ENCODE assay signal across 9 cellular contexts in genomic region chr14:103530390-103530789, GRCh38. TPM values are rescaled to one million over a fixed set of nuclear protein-coding genes. Genes with fewer than 3 reads are reported as not detected.
DNase-seq lines count a peak whose midpoint lies in the region; ATAC-seq and TF ChIP-seq lines count a peak whose summit lies in the region.
"Had no signal": no experiment of that assay in that cellular context is flagged by ENCODE, and none has a peak within 500 bp of the region (broad histone marks: within the 10 kb centered on the region; RNA-seq: fewer than 3 reads in every experiment).

No MANE protein-coding gene starts in this region.

- no peak for DNase-seq in AG04449 (ENCODE audit: low read depth, low spot score)
- no peak for DNase-seq in HCT116 (ENCODE audit: low read depth, low spot score)
- DNase-seq in medulla oblongata (ENCODE audit: extremely low spot score), result no peak
- no peak for DNase-seq in activated CD4-positive, CD25-positive, alpha-beta regulatory T cell (lab: John Stamatoyannopoulos, UW)
- DNase-seq in DMS153 treated with DMSO at 0.1 percent for 48 hours (lab: John Stamatoyannopoulos, UW; ENCODE audit: unreplicated experiment), result no peak
- DNase-seq: NCI-H446 had no signal

- H3K27ac ChIP-seq in HCT116 (ENCODE audit: low read depth, low read length) (no peak overlapping the region; the same call in 1 of the 2 replicates), liver (ENCODE audit: low read depth in 1 of 2, low read length in 2 of 2) (no peak overlapping the region)

- H3K79me2 ChIP-seq in HCT116 (ENCODE audit: insufficient read depth, low read length), result peaks cover 30% of the 10 kb centered on the region

- WGBS in liver, result 79% methylated on average over 7 of the region's 7 CpGs

- RAD21 ChIA-PET in HCT116 (lab: Charles Lee; ENCODE audit: low non-redundant PET in 1 of 2, low total read pairs in 2 of 2, uncharacterized antibody in 2 of 2, unreplicated experiment in 2 of 2), result no interaction called here

- intact Hi-C loops in HCT116 (cut with micrococcal nuclease), result no loop called here

- H3K27ac Mint-ChIP-seq in activated T-helper 17 cell treated with anti-CD3 and anti-CD28 coated beads, Interleukin-2, amount 50 U/mL, for 72 hours, result peak overlapping the region; percentile 97

- H3K27me3 ChIP-seq in HCT116 (ENCODE audit: insufficient read depth, low read length), result no peaks in the 10 kb centered on the region
- no peaks in the 10 kb centered on the region for H3K27me3 ChIP-seq in liver (ENCODE audit: control insufficient read depth in 4 of 4, insufficient read depth in 4 of 4, low read length in 3 of 4)

- H3K9me3 ChIP-seq in HCT116 (ENCODE audit: control insufficient read depth in 1 of 2, insufficient read depth in 1 of 2, low read depth in 1 of 2, low read length in 2 of 2) (no peaks in the 10 kb centered on the region), liver (ENCODE audit: control insufficient read depth in 4 of 4, low read length in 3 of 4) (no peaks in the 10 kb centered on the region)

- H3K4me3 Mint-ChIP-seq in activated T-helper 17 cell treated with anti-CD3 and anti-CD28 coated beads, Interleukin-2, amount 50 U/mL, for 72 hours, result peak overlapping the region; percentile 91

- no peak for ATAC-seq in HCT116
- no peak for ATAC-seq in activated T-helper 17 cell treated with anti-CD3 and anti-CD28 coated beads, Interleukin-2, amount 50 U/mL, for 72 hours (replicated peaks)
- no peak for ATAC-seq in GM19455 (IDR thresholded peaks at IDR 0.05; ENCODE audit: unreplicated experiment)

- H3K4me1 Mint-ChIP-seq in activated T-helper 17 cell treated with anti-CD3 and anti-CD28 coated beads, Interleukin-2, amount 50 U/mL, for 72 hours, result peaks cover 15% of the 10 kb centered on the region

- H3K4me2 ChIP-seq in HCT116 (ENCODE audit: low read length), result peak overlapping the region; percentile 96

- POLR2A ChIA-PET in AG04449 (lab: Yijun Ruan, JAX) (interaction anchor here (1.9 kb wide), 1 partner anchor 10 kb away, joined by 6 read pairs; no protein-coding TSS in a partner anchor), HCT116 (lab: Charles Lee) (interaction anchor here (1.2 kb wide), 1 partner anchor 9 kb away, joined by 5 read pairs; no protein-coding TSS in a partner anchor)

- H3K36me3 Mint-ChIP-seq in activated T-helper 17 cell treated with anti-CD3 and anti-CD28 coated beads, Interleukin-2, amount 50 U/mL, for 72 hours (ENCODE audit: low read depth), result peaks cover 9% of the 10 kb centered on the region

- H4K20me1 ChIP-seq in HCT116 (ENCODE audit: insufficient read depth), result no peaks in the 10 kb centered on the region

- TF ChIP-seq POLR2A in HCT116 (IDR thresholded peaks at IDR 0.05; ENCODE audit: borderline replicate concordance, extremely low read depth, insufficient read depth, insufficient read length), result no peak

- H2AFZ ChIP-seq in HCT116 (ENCODE audit: low read depth, low read length, poor library complexity, severe bottlenecking), result no peak overlapping the region

- no peaks in the 10 kb centered on the region for H3K9me3 Mint-ChIP-seq in activated T-helper 17 cell treated with anti-CD3 and anti-CD28 coated beads, Interleukin-2, amount 50 U/mL, for 72 hours

- TF ChIP-seq RAD21 in HCT116 (IDR thresholded peaks at IDR 0.05; ENCODE audit: low read depth) (no peak), liver (IDR thresholded peaks at IDR 0.05) (no peak)

- H3K4me3 ChIP-seq in AG04449 (ENCODE audit: low read depth, low read length), result peak overlapping the region; percentile 93
- peak overlapping the region; percentile 85 to 97 for H3K4me3 ChIP-seq in HCT116 (replicated peaks in 1 of 2; ENCODE audit: low read depth in 1 of 2, low read length in 2 of 2)
- H3K4me3 ChIP-seq in liver (ENCODE audit: low read depth in 1 of 3, low read length in 3 of 3), result peak overlapping the region in 1 of 3 donors; percentile 77

- no peaks in the 10 kb centered on the region for H3K9me2 ChIP-seq in HCT116 (ENCODE audit: insufficient read depth)

- TF ChIP-seq CTCF in AG04449 (IDR thresholded peaks at IDR 0.05; ENCODE audit: insufficient read depth, low read length, missing control alignments) (no peak), HCT116 (IDR thresholded peaks at IDR 0.05 in 2 of 3, conservative IDR thresholded peaks at IDR 0.05 in 1 of 3; ENCODE audit: borderline replicate concordance in 1 of 3, insufficient read depth in 1 of 3, low read depth in 2 of 3, low read length in 2 of 3) (no peak), liver (IDR thresholded peaks at IDR 0.05; ENCODE audit: low read depth, low read length, missing input control) (no peak)

- H3K4me1 ChIP-seq in HCT116 (ENCODE audit: control insufficient read depth in 1 of 2, insufficient read depth in 2 of 2, low read length in 2 of 2) (peaks cover 10 to 28% of the 10 kb centered on the region in 2 experiments; a peak in 3 of 4 replicates), liver (ENCODE audit: control insufficient read depth in 4 of 4, insufficient read depth in 4 of 4, low read length in 3 of 4) (peaks cover 15 to 57% (median 36%) of the 10 kb centered on the region in 4 donors)

- H3K9ac ChIP-seq in HCT116 (ENCODE audit: low read length) (peak overlapping the region; percentile 96; the same call in 1 of the 2 replicates), liver (ENCODE audit: low read depth in 1 of 2, low read length in 2 of 2) (no peak overlapping the region)

- no peaks in the 10 kb centered on the region for H3K27me3 Mint-ChIP-seq in activated T-helper 17 cell treated with anti-CD3 and anti-CD28 coated beads, Interleukin-2, amount 50 U/mL, for 72 hours

- H3K36me3 ChIP-seq in HCT116 (ENCODE audit: control insufficient read depth in 1 of 2, insufficient read depth in 2 of 2, low read length in 2 of 2) (peaks cover 0 to 17% of the 10 kb centered on the region in 2 experiments; a peak in 2 of 4 replicates), liver (ENCODE audit: control insufficient read depth in 4 of 4, insufficient read depth in 3 of 4, low read depth in 1 of 4, low read length in 3 of 4) (peaks cover 0 to 20% (median 3%) of the 10 kb centered on the region in 4 donors)

- CTCF ChIA-PET in AG04449 (lab: Yijun Ruan, JAX) (interaction anchor here (1.0 to 7.3 kb wide), 5 partner anchors 10 to 23 kb away, joined by 3 to 89 read pairs (median 10); no protein-coding TSS in a partner anchor), HCT116 (lab: Charles Lee) (interaction anchor here (0.7 to 1.3 kb wide), 2 partner anchors 9 to 10 kb away, joined by 3 read pairs; no protein-coding TSS in a partner anchor)

- BruUV-seq in HCT116 (replicated peaks; lab: Mats Ljungman, UMichigan), result TSS peak; percentile 59

TF ChIP-seq in HCT116, 20 proteins besides CTCF, POLR2A, EP300 and RAD21 (continues in another document):
- TF ChIP-seq TCF7L2 (IDR thresholded peaks at IDR 0.05; ENCODE audit: borderline replicate concordance, extremely low read depth, insufficient read depth, insufficient read length) (no peak), SP1 (IDR thresholded peaks at IDR 0.05; ENCODE audit: low read depth) (no peak), YY1 (IDR thresholded peaks at IDR 0.05; ENCODE audit: extremely low read depth, insufficient replicate concordance, low read depth, low read length) (no peak), FOSL1 (IDR thresholded peaks at IDR 0.05; ENCODE audit: low read depth) (no peak)

TF ChIP-seq in liver, 16 proteins besides CTCF, POLR2A, EP300 and RAD21:
- TF ChIP-seq FOXA1 (IDR thresholded peaks at IDR 0.05) (no peak), REST (IDR thresholded peaks at IDR 0.05) (peak; percentile 97)

RNA-seq across cellular contexts. Expression of gene TRMT61A, which starts 1.4 kb away (rescaled TPM):
- 14.9 TPM for total RNA-seq in HCT116 (2021; ENCODE audit: unreplicated experiment)
- 8.4 and 8.5 TPM in 2 replicates for polyA plus RNA-seq in HCT116 (2012)
- total RNA-seq in activated T-helper 17 cell treated with anti-CD3 and anti-CD28 coated beads, Interleukin-2, amount 50 U/mL, for 72 hours, result 10 to 100 TPM in 1 of 2 donors, 1 to 10 TPM in 1; 7.0 to 17.2 TPM
- total RNA-seq in liver, result 1 to 10 TPM; 5.1 to 7.9 TPM
- polyA plus RNA-seq in liver, result 1 to 10 TPM; 4.1 to 8.0 TPM

RNA-seq across cellular contexts. Expression of gene CKB, which starts 7.8 kb away (rescaled TPM):
- 605 TPM for total RNA-seq in HCT116 (2021; ENCODE audit: unreplicated experiment)
- polyA plus RNA-seq in HCT116 (2012), result 804 and 838 TPM in 2 replicates
- 10 to 100 TPM in 1 of 2 donors, 1 to 10 TPM in 1; 4.5 to 13.4 TPM for total RNA-seq in activated T-helper 17 cell treated with anti-CD3 and anti-CD28 coated beads, Interleukin-2, amount 50 U/mL, for 72 hours
- total RNA-seq in liver, result 10 to 100 TPM in 1 of 2 donors, 1 to 10 TPM in 1; 9.0 to 26.6 TPM
- polyA plus RNA-seq in liver, result 10 to 100 TPM; 14.3 to 32.9 TPM

RNA-seq across cellular contexts. Expression of gene BAG5, which starts 32.1 kb away (rescaled TPM):
- total RNA-seq in HCT116 (2021; ENCODE audit: unreplicated experiment), result 27.0 TPM
- 8.0 and 10.5 TPM in 2 replicates for polyA plus RNA-seq in HCT116 (2012)
- 10 to 100 TPM; 21.0 to 33.2 TPM for total RNA-seq in activated T-helper 17 cell treated with anti-CD3 and anti-CD28 coated beads, Interleukin-2, amount 50 U/mL, for 72 hours
- 10 to 100 TPM; 12.0 to 12.5 TPM for total RNA-seq in liver
- 1 to 10 TPM; 5.4 to 5.6 TPM for polyA plus RNA-seq in liver

RNA-seq across cellular contexts. Expression of gene COA8, which starts 32.4 kb away (rescaled TPM):
- total RNA-seq in HCT116 (2021; ENCODE audit: unreplicated experiment) (29.4 TPM), liver (10 to 100 TPM in 1 of 2 donors, 1 to 10 TPM in 1; 8.3 to 10.3 TPM)
- 15.6 and 18.0 TPM in 2 replicates for polyA plus RNA-seq in HCT116 (2012)
- 10 to 100 TPM; 30.9 to 39.9 TPM for total RNA-seq in activated T-helper 17 cell treated with anti-CD3 and anti-CD28 coated beads, Interleukin-2, amount 50 U/mL, for 72 hours
- 10 to 100 TPM; 23.8 to 35.5 TPM for polyA plus RNA-seq in liver

Comparison
In these comparisons a context has a peak if more than half of its experiments do, and no peak if none do; other contexts are left out.
1. RNA of gene CKB, which starts 7.8 kb away (total RNA-seq): 605 TPM in HCT116 (single experiment); 9.0 to 26.6 TPM in liver and 4.5 to 13.4 TPM in activated T-helper 17 cell treated with anti-CD3 and anti-CD28 coated beads, Interleukin-2, amount 50 U/mL, for 72 hours; every median in the first group is over 10 times any median in the second.